In the genomic region with DNA sequence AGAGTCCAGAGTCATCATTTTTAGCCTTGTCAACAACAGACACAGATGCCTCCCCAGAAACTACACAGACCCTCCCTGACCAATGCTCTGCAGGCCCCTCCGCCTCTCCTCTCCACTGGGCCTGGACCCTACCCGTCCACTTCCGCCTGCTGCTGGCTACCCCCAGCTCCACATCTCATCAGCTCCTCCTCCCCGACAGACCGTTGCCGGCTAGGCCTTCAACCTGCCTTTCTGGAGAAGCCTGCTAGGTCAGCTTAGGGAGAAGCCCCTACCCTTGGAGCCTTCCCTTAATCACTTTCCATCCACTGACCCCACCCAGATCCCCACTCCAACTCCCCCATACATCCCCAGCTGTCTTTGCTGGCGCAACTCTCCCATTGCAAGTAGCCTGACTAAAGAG, we compare ENCODE assay signal across 14 cellular contexts. TPM values are rescaled to one million over a fixed set of nuclear protein-coding genes. Genes with fewer than 3 reads are reported as not detected.
DNase-seq lines count a peak whose midpoint lies in the region; TF ChIP-seq lines count a peak whose summit lies in the region.
"Had no signal": no experiment of that assay in that cellular context is flagged by ENCODE, and none has a peak within 500 bp of the region (broad histone marks: within the 10 kb centered on the region; RNA-seq: fewer than 3 reads in every experiment).

No MANE protein-coding gene starts in this region.

- no peak overlapping the region for H3K9ac ChIP-seq in HUES64 (ENCODE audit: low read depth, low read length)
- no peak overlapping the region for H3K9ac ChIP-seq in neural progenitor cell
- H3K9ac ChIP-seq: BLaER1 treated with 17β-estradiol and CSF1 and Interleukin-3, amounts not matched to agents 10 nM and 100 nM had no signal

- no peaks in the 10 kb centered on the region for H3K9me3 ChIP-seq in HUES64 (ENCODE audit: insufficient read depth, low read depth, low read length)
- H3K9me3 ChIP-seq in neural progenitor cell (ENCODE audit: low read depth), result no peaks in the 10 kb centered on the region
- H3K9me3 ChIP-seq: thyroid gland had no signal

- H2AFZ ChIP-seq in neural progenitor cell (replicated peaks), result no peak overlapping the region

- H3K36me3 Mint-ChIP-seq in Calu3 (ENCODE audit: insufficient read depth, unreplicated experiment), result peaks cover 40% of the 10 kb centered on the region
- H3K36me3 Mint-ChIP-seq in chondrocyte (ENCODE audit: low read depth), result peaks cover 3% of the 10 kb centered on the region
- peaks cover 16% of the 10 kb centered on the region for H3K36me3 Mint-ChIP-seq in neural progenitor cell

- H3K4me3 Mint-ChIP-seq in Calu3 (ENCODE audit: low read depth, unreplicated experiment) (peak overlapping the region; percentile 73), chondrocyte (ENCODE audit: unreplicated experiment) (no peak overlapping the region), neural progenitor cell (peak overlapping the region; percentile 84)

- peak overlapping the region; percentile 86 for H3K4me2 ChIP-seq in neural progenitor cell
- H3K4me2 ChIP-seq: BLaER1 treated with 17β-estradiol and CSF1 and Interleukin-3, amounts not matched to agents 10 nM and 100 nM had no signal

- H4K20me1 ChIP-seq in neural progenitor cell (ENCODE audit: low read depth), result peaks cover 5% of the 10 kb centered on the region

- DNase-seq in Calu3 (no peak), chondrocyte (ENCODE audit: low spot score) (peak; percentile 82), neural progenitor cell (ENCODE audit: low spot score) (no peak), NCI-H2081 (lab: John Stamatoyannopoulos, UW) (no peak), NCI-H187 treated with DMSO at 0.1 percent for 48 hours (lab: John Stamatoyannopoulos, UW) (no peak), NCI-H446 treated with DMSO at 0.1 percent for 48 hours (lab: John Stamatoyannopoulos, UW) (no peak)
- DNase-seq: activated CD4-positive, alpha-beta T cell treated with anti-CD3 and anti-CD28 coated beads for 4 hours; DMS79 treated with DMSO at 0.1 percent for 48 hours; NCI-H1092 treated with DMSO at 0.1 percent for 48 hours; NCI-H2227 treated with DMSO at 0.1 percent for 48 hours; thyroid gland had no signal

- no peaks in the 10 kb centered on the region for H3K36me3 ChIP-seq in HUES64 (ENCODE audit: insufficient read depth, low read length)
- no peaks in the 10 kb centered on the region for H3K36me3 ChIP-seq in neural progenitor cell
- H3K36me3 ChIP-seq: thyroid gland had no signal

- H3K79me2 ChIP-seq in neural progenitor cell (ENCODE audit: low read depth), result no peaks in the 10 kb centered on the region

- CTCF ChIA-PET in Calu3 (lab: Charles Lee), result interaction anchor here (1.1 kb wide), 1 partner anchor 9 kb away, joined by 8 read pairs; a partner anchor contains a TSS

- intact Hi-C loops in Calu3 (cut with micrococcal nuclease; ENCODE audit: unreplicated experiment), result loop anchor here (5.0 kb wide), 1 partner anchor 42 kb away; a partner anchor contains a TSS

- H3F3A ChIP-seq in neural progenitor cell (ENCODE audit: low read depth), result peaks cover 15% of the 10 kb centered on the region

- H3K4me3 ChIP-seq in HUES64 (ENCODE audit: low read length), result peak overlapping the region; percentile 63; the same call in 1 of the 2 replicates
- peak overlapping the region; percentile 58 for H3K4me3 ChIP-seq in neural progenitor cell
- H3K4me3 ChIP-seq: BLaER1 treated with 17β-estradiol and CSF1 and Interleukin-3, amounts not matched to agents 10 nM and 100 nM; K562 had no signal

- H3K9me3 Mint-ChIP-seq in Calu3 (ENCODE audit: low read depth, unreplicated experiment), result no peaks in the 10 kb centered on the region
- H3K9me3 Mint-ChIP-seq in chondrocyte (ENCODE audit: low read depth), result no peaks in the 10 kb centered on the region
- H3K9me3 Mint-ChIP-seq in neural progenitor cell, result no peaks in the 10 kb centered on the region

- H3K27ac ChIP-seq in HUES64 (ENCODE audit: low read depth, low read length), result no peak overlapping the region
- no peak overlapping the region for H3K27ac ChIP-seq in neural progenitor cell
- H3K27ac ChIP-seq: BLaER1 treated with 17β-estradiol and CSF1 and Interleukin-3, amounts not matched to agents 10 nM and 100 nM; thyroid gland had no signal

- H3K27me3 ChIP-seq in HUES64 (ENCODE audit: insufficient read depth, low read length), result peaks cover 57% of the 10 kb centered on the region
- peaks cover 49% of the 10 kb centered on the region for H3K27me3 ChIP-seq in neural progenitor cell
- H3K27me3 ChIP-seq: thyroid gland had no signal

- H3K27ac Mint-ChIP-seq in Calu3 (ENCODE audit: unreplicated experiment), result no peak overlapping the region
- no peak overlapping the region for H3K27ac Mint-ChIP-seq in chondrocyte (ENCODE audit: unreplicated experiment)
- H3K27ac Mint-ChIP-seq in neural progenitor cell, result peak overlapping the region; percentile 87

- BruUV-seq in Calu3 (replicated peaks; lab: Mats Ljungman, UMichigan), result no TSS peak

- TF ChIP-seq CTCF in Calu3 (IDR thresholded peaks at IDR 0.05; ENCODE audit: unreplicated experiment) (no peak), chondrocyte (IDR thresholded peaks at IDR 0.05) (no peak), neural progenitor cell (IDR thresholded peaks at IDR 0.05) (no peak)

- H3K27me3 Mint-ChIP-seq in Calu3 (ENCODE audit: unreplicated experiment) (no peaks in the 10 kb centered on the region), chondrocyte (ENCODE audit: low read depth) (no peaks in the 10 kb centered on the region), neural progenitor cell (ENCODE audit: insufficient read depth, low read depth) (peaks cover 9% of the 10 kb centered on the region)

- 75% methylated on average over 7 of the region's 7 CpGs for WGBS in HUES64

- H3K4me1 ChIP-seq in HUES64 (ENCODE audit: insufficient read depth, low read length) (peaks cover 10% of the 10 kb centered on the region; the same call in 1 of the 2 replicates), neural progenitor cell (peaks cover 6% of the 10 kb centered on the region)

- H3K4me1 Mint-ChIP-seq in Calu3 (ENCODE audit: low read depth, unreplicated experiment) (peaks cover 40% of the 10 kb centered on the region), chondrocyte (ENCODE audit: low read depth) (peaks cover 11% of the 10 kb centered on the region), neural progenitor cell (peaks cover 10% of the 10 kb centered on the region)

RNA-seq across cellular contexts. Expression of a gene that starts 1.4 kb away (rescaled TPM):
- total RNA-seq in Calu3 (2022), result 2.3 and 3.8 TPM in 2 replicates
- 1.7 TPM for polyA plus RNA-seq in HUES64 (2013, experiment 1 of 2)
- 2.1 TPM for polyA plus RNA-seq in HUES64 (2013, experiment 2 of 2)
- 0.28 to 0.35 TPM in 2 of 3 replicates, not detected in the other for total RNA-seq in chondrocyte
- total RNA-seq in neural progenitor cell (ENCODE audit: low replicate concordance), result 2.9 and 5.0 TPM in 2 replicates
- total RNA-seq: K562 had no signal
- polyA plus RNA-seq: K562 had no signal

RNA-seq across cellular contexts. Expression of a gene that starts 8.6 kb away (rescaled TPM):
- 62.9 and 68.2 TPM in 2 replicates for total RNA-seq in Calu3 (2022)
- polyA plus RNA-seq in HUES64 (2013, experiment 1 of 2), result 19.2 TPM
- polyA plus RNA-seq in HUES64 (2013, experiment 2 of 2), result 17.4 TPM
- total RNA-seq in chondrocyte, result 16.0 to 22.4 TPM (median 20.0 TPM) in 3 replicates
- total RNA-seq in neural progenitor cell (ENCODE audit: low replicate concordance), result 13.7 and 24.9 TPM in 2 replicates
